8 cellular contexts compared by ENCODE assay signal in genomic region chr3:71305246-71306206, GRCh38.
DNase-seq lines count a peak whose midpoint lies in the region; ATAC-seq, FAIRE-seq and TF ChIP-seq lines count a peak whose summit lies in the region.

No MANE protein-coding gene starts in this region.

- DNase-seq in endothelial cell of umbilical vein (ENCODE audit: low read depth, low spot score) (peak; percentile 71), midbrain (lab: John Stamatoyannopoulos, UW) (peak; percentile 57), DMS153 treated with DMSO at 0.1 percent for 48 hours (lab: John Stamatoyannopoulos, UW; ENCODE audit: unreplicated experiment) (no peak)

- no peaks in the 10 kb centered on the region for H3K27me3 ChIP-seq in endothelial cell of umbilical vein (ENCODE audit: control insufficient read depth in 2 of 2, insufficient read depth in 2 of 2, low read length in 2 of 2)
- no peaks in the 10 kb centered on the region for H3K27me3 ChIP-seq in stomach smooth muscle (ENCODE audit: control insufficient read depth in 1 of 2, insufficient read depth in 2 of 2, low read length in 2 of 2)

- H3K9ac ChIP-seq in endothelial cell of umbilical vein (replicated peaks; ENCODE audit: extremely low read depth, insufficient read depth, low read length) (peak overlapping the region; percentile 53), stomach smooth muscle (ENCODE audit: low read length in 2 of 2) (peak overlapping the region; percentile 66 to 71)

- no peak for TF ChIP-seq POLR2A in endothelial cell of umbilical vein (IDR thresholded peaks at IDR 0.05; ENCODE audit: low read depth, low read length)

- H3K9me3 ChIP-seq in endothelial cell of umbilical vein (replicated peaks; ENCODE audit: control insufficient read depth, insufficient read depth, low read length) = no peaks in the 10 kb centered on the region
- no peaks in the 10 kb centered on the region for H3K9me3 ChIP-seq in stomach smooth muscle (ENCODE audit: control insufficient read depth in 2 of 2, low read length in 2 of 2)

- H3K79me2 ChIP-seq in endothelial cell of umbilical vein (ENCODE audit: control insufficient read depth, insufficient read depth, low read length) = no peaks in the 10 kb centered on the region

- CTCF ChIA-PET in endothelial cell of umbilical vein (lab: Charles Lee) = interaction anchor here (0.8 to 2.7 kb wide), 7 partner anchors 91 to 755 kb away, joined by 3 to 11 read pairs (median 3); no protein-coding TSS in a partner anchor

- no peaks in the 10 kb centered on the region for H4K20me1 ChIP-seq in endothelial cell of umbilical vein (replicated peaks; ENCODE audit: control insufficient read depth, extremely low read depth, insufficient read depth, low read length)

- BruUV-seq in endothelial cell of umbilical vein (replicated peaks; lab: Mats Ljungman, UMichigan) = TSS peak; percentile 39

- H3K4me1 ChIP-seq in endothelial cell of umbilical vein (ENCODE audit: control insufficient read depth, extremely low read depth, insufficient read depth, low read length) = peaks cover 24% of the 10 kb centered on the region
- H3K4me1 ChIP-seq in stomach smooth muscle (ENCODE audit: control insufficient read depth, insufficient read depth, low read length) = peaks cover 27% of the 10 kb centered on the region

- dilution Hi-C loops in endothelial cell of umbilical vein (cut with MboI; ENCODE audit: extremely low pct_ligation_motif_present, low sequenced_read_pairs) = no loop called here

- peak overlapping the region; percentile 83 for H3K4me2 ChIP-seq in endothelial cell of umbilical vein (ENCODE audit: insufficient read depth, low read length)

- H3K9me1 ChIP-seq in endothelial cell of umbilical vein (replicated peaks; ENCODE audit: control insufficient read depth, extremely low read depth, insufficient read depth, low read length) = no peaks in the 10 kb centered on the region

- no peaks in the 10 kb centered on the region for H3K36me3 ChIP-seq in endothelial cell of umbilical vein (ENCODE audit: control insufficient read depth in 2 of 2, extremely low read depth in 1 of 2, insufficient read depth in 2 of 2, low read length in 2 of 2)
- no peaks in the 10 kb centered on the region for H3K36me3 ChIP-seq in stomach smooth muscle (ENCODE audit: control insufficient read depth in 2 of 2, insufficient read depth in 2 of 2, low read length in 2 of 2)

- peak overlapping the region; percentile 63 for H2AFZ ChIP-seq in endothelial cell of umbilical vein (ENCODE audit: low read depth, low read length)

- intact Hi-C loops in endothelial cell of umbilical vein (cut with micrococcal nuclease) = loop anchor here (1.0 to 10.0 kb wide), 8 partner anchors 87 to 755 kb away; no protein-coding TSS in a partner anchor

- H3K27ac ChIP-seq in VCaP (peak overlapping the region; percentile 86), endothelial cell of umbilical vein (ENCODE audit: insufficient read depth, low read depth, low read length) (peak overlapping the region; percentile 19), stomach smooth muscle (ENCODE audit: low read length) (peak overlapping the region; percentile 81)

- H3K4me3 ChIP-seq in endothelial cell of umbilical vein (replicated peaks in 1 of 3; ENCODE audit: insufficient read depth in 1 of 3, low read depth in 1 of 3, low read length in 3 of 3) = peak overlapping the region; percentile 24 to 60 (median 41)
- H3K4me3 ChIP-seq in stomach smooth muscle (ENCODE audit: low read length in 2 of 2) = peak overlapping the region; percentile 67 to 74

- TF ChIP-seq CTCF in VCaP (conservative IDR thresholded peaks at IDR 0.05) = no peak
- TF ChIP-seq CTCF in endothelial cell of umbilical vein (IDR thresholded peaks at IDR 0.05; ENCODE audit: extremely low read depth in 1 of 2, insufficient read depth in 1 of 2, low read depth in 1 of 2, low read length in 2 of 2) = no peak

- POLR2A ChIA-PET in endothelial cell of umbilical vein (lab: Charles Lee) = no interaction called here

- peak; percentile 77 for FAIRE-seq in endothelial cell of umbilical vein (lab: Jason Lieb, UNC)

- ATAC-seq in HG03354 (IDR thresholded peaks at IDR 0.05; ENCODE audit: poor library complexity, severe bottlenecking, unreplicated experiment) (peak; percentile 70), HG03378 (IDR thresholded peaks at IDR 0.05; ENCODE audit: unreplicated experiment) (no peak), GM19035 (IDR thresholded peaks at IDR 0.05; ENCODE audit: unreplicated experiment) (no peak)

TF ChIP-seq in endothelial cell of umbilical vein, 7 proteins besides CTCF, POLR2A, EP300 and RAD21:
- no peak for TF ChIP-seq EZH2 (IDR thresholded peaks at IDR 0.05; ENCODE audit: borderline replicate concordance, low read depth, low read length, severe bottlenecking)
- no peak for TF ChIP-seq MAX (IDR thresholded peaks at IDR 0.05; ENCODE audit: insufficient read depth, insufficient read length)
- TF ChIP-seq POLR2AphosphoS5 (IDR thresholded peaks at IDR 0.05; ENCODE audit: insufficient read depth, low read depth, low read length) = no peak
- no peak for TF ChIP-seq JUN (IDR thresholded peaks at IDR 0.05; ENCODE audit: borderline replicate concordance, insufficient read depth, insufficient read length, low read depth)
- no peak for TF ChIP-seq FOS (IDR thresholded peaks at IDR 0.05; ENCODE audit: borderline replicate concordance, insufficient read depth, low read length)
- no peak for TF ChIP-seq GATA2 (IDR thresholded peaks at IDR 0.05; ENCODE audit: insufficient read depth, insufficient read length, low read depth, low read length)
- no peak for TF ChIP-seq MYC (IDR thresholded peaks at IDR 0.05; ENCODE audit: low read depth, low read length)
TF ChIP-seq in endothelial cell of umbilical vein: peak in this region for 0.

Comparison
In these comparisons a context has a peak if more than half of its experiments do, and no peak if none do; other contexts are left out.
1. H3K27ac ChIP-seq: peak in every context shown above with its lines; median percentile 86 in VCaP; 81 in stomach smooth muscle; 19 in endothelial cell of umbilical vein.